27 cellular contexts compared by ENCODE assay signal in the genomic region with DNA sequence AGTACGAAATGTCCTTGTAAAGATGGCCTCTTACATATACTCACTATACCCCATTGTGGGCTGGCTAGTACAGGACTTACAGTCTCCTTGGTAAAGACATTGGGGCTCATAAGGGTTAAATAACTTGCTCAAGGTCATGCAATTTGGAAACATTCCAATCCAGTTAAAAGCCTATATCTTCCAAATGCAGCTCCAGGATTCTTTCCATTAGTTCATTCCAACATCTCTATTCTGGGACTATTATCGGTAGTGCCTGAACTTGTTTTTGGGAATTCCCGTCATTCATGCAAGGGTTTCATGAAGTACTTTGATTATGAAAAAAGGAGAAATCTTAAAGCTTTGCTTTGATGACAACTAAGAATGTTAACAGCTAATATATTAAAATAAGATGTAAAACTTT.
"Had no signal": no experiment of that assay in that cellular context is flagged by ENCODE, and none has a peak within 500 bp of the region (broad histone marks: within the 10 kb centered on the region; RNA-seq: fewer than 3 reads in every experiment).

No MANE protein-coding gene starts in this region.

- H3K4me1 ChIP-seq: neural progenitor cell, parathyroid adenoma, psoas muscle, right lobe of liver, stomach, uterus had no signal

- H3K27ac ChIP-seq: neural progenitor cell, neutrophil, parathyroid adenoma, psoas muscle, right lobe of liver, stomach, suprapubic skin, thoracic aorta, tibial artery, uterus had no signal

- H3K27me3 ChIP-seq: neural progenitor cell, neutrophil, right lobe of liver, stomach, suprapubic skin, tibial artery, uterus had no signal

- FAIRE-seq: islet of Langerhans had no signal

- H3K9ac ChIP-seq: neural progenitor cell, parathyroid adenoma had no signal

- DNase-seq: hypothalamus; immature natural killer cell; mesendoderm; naive B cell; natural killer cell; nephron progenitor cell; occipital lobe; psoas muscle; right lobe of liver; stimulated activated CD4-positive, alpha-beta T cell treated with anti-CD3 and anti-CD28 coated beads, Interleukin-1b, Interleukin-23, amount 100 ng/mL, for 48 hours; stimulated activated CD4-positive, alpha-beta T cell treated with anti-CD3 and anti-CD28 coated beads, Interleukin-2, amount 100 ng/mL, for 48 hours; stimulated activated CD4-positive, alpha-beta T cell treated with anti-CD3 and anti-CD28 coated beads, Interleukin-4, amount 100 ng/mL, for 4 hours; stimulated activated CD8-positive, alpha-beta memory T cell treated with anti-CD3 and anti-CD28 coated beads, Interleukin-4, amount 100 ng/mL, for 48 hours; stimulated activated naive B cell treated with anti-CD40 and anti-IgM and Interleukin-4, amounts not matched to agents 10 μg/mL and 1 μg/mL and 100 μg/mL, for 72 hours; stimulated activated naive CD8-positive, alpha-beta T cell treated with anti-CD3 and anti-CD28 coated beads, Interleukin-15, Interleukin-2, amounts not matched to agents 100 U/mL and 50 U/mL, for 24 hours; stomach; tibial artery; uterus had no signal

- H3K79me2 ChIP-seq: parathyroid adenoma had no signal

- ATAC-seq: left lobe of liver; natural killer cell; psoas muscle; right lobe of liver; stimulated activated naive B cell treated with anti-CD40 and anti-IgM and Interleukin-4, amounts not matched to agents 10 μg/mL and 1 μg/mL and 100 μg/mL, for 72 hours; stimulated activated naive CD8-positive, alpha-beta T cell treated with anti-CD3 and anti-CD28 coated beads, Interleukin-15, Interleukin-2, amounts not matched to agents 100 U/mL and 50 U/mL, for 24 hours had no signal

- H3K36me3 ChIP-seq: neural progenitor cell, neutrophil, right lobe of liver, stomach, suprapubic skin, thoracic aorta, tibial artery, uterus had no signal

- H2AFZ ChIP-seq: neural progenitor cell, parathyroid adenoma had no signal

- H3K4me3 ChIP-seq: lung, neural progenitor cell, psoas muscle, right lobe of liver, smooth muscle cell, stomach, suprapubic skin, thoracic aorta, tibial artery, uterus had no signal

- H3K4me2 ChIP-seq: neural progenitor cell, smooth muscle cell had no signal

- H3K9me3 ChIP-seq: neutrophil, psoas muscle, right lobe of liver, stomach, suprapubic skin, thoracic aorta, tibial artery, uterus had no signal
